Comparison of ENCODE assay signal across 1 cellular context in genomic region chr10:75137533-75138438, GRCh38.
TF ChIP-seq lines count a peak whose summit lies in the region.

No MANE protein-coding gene starts in this region.

TF ChIP-seq in WTC11, 78 proteins besides CTCF, POLR2A, EP300 and RAD21 (continued from another document):
- TF ChIP-seq PRDM15 (CRISPR knock-in tag; IDR thresholded peaks at IDR 0.05), result no peak
- TF ChIP-seq IRF2 (CRISPR knock-in tag; IDR thresholded peaks at IDR 0.05; ENCODE audit: borderline replicate concordance, low read depth), result no peak
- no peak for TF ChIP-seq NFATC4 (CRISPR knock-in tag; IDR thresholded peaks at IDR 0.05)
